Comparison of ENCODE assay signal across 25 cellular contexts in the genomic region with DNA sequence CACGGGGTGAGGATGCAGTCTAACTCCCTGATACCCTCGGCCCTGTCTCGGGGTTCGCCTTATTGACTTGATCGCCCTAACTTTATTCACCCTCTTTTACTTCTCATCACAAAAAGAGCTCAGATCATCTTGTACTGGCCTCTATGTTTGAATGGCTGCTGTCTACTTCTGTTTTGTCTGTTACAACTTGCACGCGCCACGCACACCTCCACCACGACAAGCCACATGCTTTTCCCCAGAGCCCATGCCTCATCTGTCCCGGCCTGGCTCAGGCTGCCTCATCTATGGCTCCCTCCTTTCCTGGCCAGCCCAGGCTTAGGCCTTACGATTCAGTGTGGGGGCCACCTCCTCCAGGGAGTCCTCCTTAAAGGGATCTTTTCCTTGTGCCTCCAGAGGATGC.
"Had no signal": no experiment of that assay in that cellular context is flagged by ENCODE, and none has a peak within 500 bp of the region (broad histone marks: within the 10 kb centered on the region; RNA-seq: fewer than 3 reads in every experiment).

No MANE protein-coding gene starts in this region.

- FAIRE-seq: endometrium, islet of Langerhans, keratinocyte had no signal

- DNase-seq: cerebellar nuclear complex; colonic mucosa; cortex of kidney; effector CD8-positive, alpha-beta T cell; effector memory CD8-positive, alpha-beta T cell; endodermal cell; erythroblast; esophagus squamous epithelium; foreskin fibroblast; foreskin melanocyte; gastrocnemius medialis; glutamatergic neuron; head of caudate nucleus; heart right ventricle; hippocampal formation; left cardiac atrium; left lung; left ventricle myocardium superior; lower lobe of right lung; mesenchymal stem cell; mucosa of descending colon had no signal

- H3K4me1 ChIP-seq: colonic mucosa, esophagus squamous epithelium, gastrocnemius medialis, heart right ventricle, left lung, lower lobe of right lung had no signal

- H3K27ac ChIP-seq: colonic mucosa, epithelial cell of prostate, esophagus squamous epithelium, gastrocnemius medialis, heart right ventricle, left lung, lower lobe of right lung had no signal

- ATAC-seq: effector memory CD8-positive, alpha-beta T cell; gastrocnemius medialis; heart right ventricle; left cardiac atrium; left lung; left ventricle myocardium superior; lower lobe of right lung; mucosa of descending colon had no signal

- H3K4me3 ChIP-seq: colonic mucosa, esophagus squamous epithelium, gastrocnemius medialis, heart right ventricle, left lung, lower lobe of right lung, mucosa of descending colon had no signal

- H3K36me3 ChIP-seq: colonic mucosa, esophagus squamous epithelium, gastrocnemius medialis, heart right ventricle, left lung, lower lobe of right lung had no signal

- H3K9me3 ChIP-seq: colonic mucosa, esophagus squamous epithelium, gastrocnemius medialis, heart right ventricle, left lung, lower lobe of right lung, mucosa of descending colon had no signal

- H3K27me3 ChIP-seq: colonic mucosa, esophagus squamous epithelium, gastrocnemius medialis, heart right ventricle, left lung had no signal
